ENCODE assay signal across 4 cellular contexts in the genomic region with DNA sequence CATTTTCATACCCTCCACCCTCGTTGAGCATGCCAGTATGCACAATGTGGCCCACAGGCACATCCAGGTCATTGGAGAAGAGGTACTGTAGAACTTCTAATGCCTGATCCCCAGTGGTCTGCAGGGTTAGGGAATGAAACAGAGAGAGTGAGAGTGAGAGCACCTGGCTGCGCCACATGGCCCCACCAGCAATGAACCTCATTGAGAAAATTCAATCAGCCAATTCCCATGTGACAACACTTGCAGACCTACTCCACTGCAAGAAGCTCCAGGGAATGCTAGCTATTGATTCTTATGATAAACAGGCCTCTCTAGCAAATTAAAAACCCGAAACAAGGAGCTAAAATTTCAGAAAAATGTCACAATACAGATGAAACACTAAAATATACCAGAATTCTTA. TPM values are rescaled to one million over a fixed set of nuclear protein-coding genes. Genes with fewer than 3 reads are reported as not detected.
"Had no signal": no experiment of that assay in that cellular context is flagged by ENCODE, and none has a peak within 500 bp of the region (broad histone marks: within the 10 kb centered on the region; RNA-seq: fewer than 3 reads in every experiment).

No MANE protein-coding gene starts in this region.

RNA-seq across cellular contexts. Expression of gene NPIPB15, which starts 38.6 kb away (rescaled TPM):
- total RNA-seq: left ventricle myocardium inferior, left ventricle myocardium superior, lower lobe of right lung, lung microvascular endothelial cell had no signal
